In the genomic region with DNA sequence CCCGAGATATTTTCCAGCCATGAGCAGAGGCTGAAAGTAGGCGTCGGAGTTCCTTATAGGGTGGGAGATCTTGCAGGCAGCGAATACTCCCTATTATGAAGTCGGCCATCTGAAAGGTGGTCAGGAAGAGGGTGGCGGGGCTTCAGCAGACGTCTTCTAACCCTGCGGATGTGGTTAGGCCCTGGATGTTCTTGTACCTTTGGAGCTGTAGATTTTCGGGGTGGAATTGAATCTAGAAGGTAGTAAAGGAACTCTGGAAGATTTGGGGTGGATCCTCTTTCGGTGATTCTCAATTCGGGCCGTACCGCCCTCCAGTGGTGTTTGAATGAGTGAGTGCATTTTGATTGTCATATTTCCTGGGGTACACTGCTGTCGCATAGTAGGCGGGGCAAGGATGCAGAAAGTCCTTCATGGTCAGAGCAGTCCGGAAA, we compare ENCODE assay signal across 8 cellular contexts. TPM values are rescaled to one million over a fixed set of nuclear protein-coding genes. Genes with fewer than 3 reads are reported as not detected.
A peak's percentile ranks its signal among the peaks of the same experiment; 100 is the strongest.
DNase-seq lines count a peak whose midpoint lies in the region; ATAC-seq lines count a peak whose summit lies in the region.

No MANE protein-coding gene starts in this region.

- ATAC-seq in GM18907 (IDR thresholded peaks at IDR 0.05; ENCODE audit: unreplicated experiment) (peak; percentile 86), HG03159 (IDR thresholded peaks at IDR 0.05; ENCODE audit: unreplicated experiment) (peak; percentile 58)
- peak; percentile 67 to 68 for ATAC-seq in activated CD4-positive, CD25-positive, alpha-beta regulatory T cell treated with anti-CD3 and anti-CD28 coated beads, Interleukin-2, amount 50 U/mL, for 24 hours

- DNase-seq in AG20443 (ENCODE audit: low spot score) (peak; percentile 78), NCI-H2196 treated with DMSO at 0.1 percent for 48 hours (lab: John Stamatoyannopoulos, UW; ENCODE audit: unreplicated experiment) (peak; percentile 47), cerebellum (ENCODE audit: low spot score) (peak; percentile 73), left kidney (ENCODE audit: low read depth, low spot score) (peak; percentile 90)
- DNase-seq in stimulated activated CD4-positive, alpha-beta T cell treated with anti-CD3 and anti-CD28 coated beads, Interleukin-4, amount 100 ng/mL, for 1 hour, result peak; percentile 57

RNA-seq across cellular contexts. Expression of a gene that starts 0.6 kb away (rescaled TPM):
- total RNA-seq in cerebellum, result 52.3 TPM

RNA-seq across cellular contexts. Expression of a gene that starts 48.5 kb away (rescaled TPM):
- 32.8 TPM for total RNA-seq in cerebellum

Comparison
In these comparisons a context has a peak if more than half of its experiments do, and no peak if none do; other contexts are left out.
1. Peak in every context shown above with its lines: DNase-seq and ATAC-seq.